23 cellular contexts compared by ENCODE assay signal in the genomic region with DNA sequence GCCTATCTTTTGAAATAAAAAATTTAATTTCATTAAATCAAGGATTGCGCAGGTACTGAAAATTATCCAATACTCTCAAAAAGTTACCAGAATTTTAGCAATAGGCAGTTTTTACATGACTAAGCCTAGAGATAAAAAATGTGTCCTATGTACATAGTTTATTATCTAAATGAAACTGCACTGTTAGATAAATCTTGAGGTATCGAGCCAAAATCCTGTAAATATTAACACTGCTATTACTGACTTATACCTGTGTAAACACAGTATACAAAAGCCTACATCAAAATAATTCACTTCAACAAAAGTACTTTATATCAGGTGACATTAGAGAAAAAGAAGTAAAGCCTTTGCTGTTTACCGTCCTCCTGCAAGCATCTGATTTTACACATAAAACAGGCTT.
A peak's percentile ranks its signal among the peaks of the same experiment; 100 is the strongest.
DNase-seq lines count a peak whose midpoint lies in the region; ATAC-seq, FAIRE-seq and TF ChIP-seq lines count a peak whose summit lies in the region.
"Had no signal": no experiment of that assay in that cellular context is flagged by ENCODE, and none has a peak within 500 bp of the region (broad histone marks: within the 10 kb centered on the region; RNA-seq: fewer than 3 reads in every experiment).

No MANE protein-coding gene starts in this region.

- 36 to 42% methylated on average over 3 of the region's 3 CpGs for WGBS in body of pancreas, 2 donors
- WGBS in smooth muscle cell (ENCODE audit: low lambda C conversion rate): over 99% methylated on average over 3 of the region's 3 CpGs

- H3K9me3 Mint-ChIP-seq in activated T-cell treated with anti-CD3 and anti-CD28 coated beads, Interleukin-2, amount 50 U/mL, for 24 hours: no peaks in the 10 kb centered on the region
- no peaks in the 10 kb centered on the region for H3K9me3 Mint-ChIP-seq in activated T-cell treated with anti-CD3 and anti-CD28 coated beads, Interleukin-2, amount 50 U/mL, for 72 hours
- H3K9me3 Mint-ChIP-seq: CD8-positive, alpha-beta memory T cell had no signal

- H3K9me3 ChIP-seq in body of pancreas (no peaks in the 10 kb centered on the region), smooth muscle cell (replicated peaks; ENCODE audit: low read depth) (no peaks in the 10 kb centered on the region), osteoblast (ENCODE audit: low read depth, low read length) (no peaks in the 10 kb centered on the region), ascending aorta (no peaks in the 10 kb centered on the region)
- H3K9me3 ChIP-seq: BLaER1 treated with 17β-estradiol and CSF1 and Interleukin-3, amounts not matched to agents 10 nM and 100 nM; SJCRH30 had no signal

- ATAC-seq in activated T-cell treated with anti-CD3 and anti-CD28 coated beads, Interleukin-2, amount 50 U/mL, for 72 hours (replicated peaks in 1 of 2): no peak
- peak; percentile 31 for ATAC-seq in body of pancreas

- H3K27ac Mint-ChIP-seq in activated T-cell treated with anti-CD3 and anti-CD28 coated beads, Interleukin-2, amount 50 U/mL, for 24 hours: peak overlapping the region; percentile 29
- H3K27ac Mint-ChIP-seq in activated T-cell treated with anti-CD3 and anti-CD28 coated beads, Interleukin-2, amount 50 U/mL, for 72 hours: no peak overlapping the region

- H3K4me1 Mint-ChIP-seq in activated T-cell treated with anti-CD3 and anti-CD28 coated beads, Interleukin-2, amount 50 U/mL, for 24 hours (ENCODE audit: low read depth): peaks cover 26% of the 10 kb centered on the region
- H3K4me1 Mint-ChIP-seq in activated T-cell treated with anti-CD3 and anti-CD28 coated beads, Interleukin-2, amount 50 U/mL, for 72 hours (ENCODE audit: low read depth): peaks cover 20% of the 10 kb centered on the region

- no peak for TF ChIP-seq POLR2A in body of pancreas (IDR thresholded peaks at IDR 0.05)

- H3K4me3 Mint-ChIP-seq in activated T-cell treated with anti-CD3 and anti-CD28 coated beads, Interleukin-2, amount 50 U/mL, for 24 hours: no peak overlapping the region
- H3K4me3 Mint-ChIP-seq in activated T-cell treated with anti-CD3 and anti-CD28 coated beads, Interleukin-2, amount 50 U/mL, for 72 hours: no peak overlapping the region
- H3K4me3 Mint-ChIP-seq: CD8-positive, alpha-beta memory T cell had no signal

- TF ChIP-seq CTCF in body of pancreas (IDR thresholded peaks at IDR 0.05) (no peak), smooth muscle cell (IDR thresholded peaks at IDR 0.05; ENCODE audit: borderline replicate concordance, insufficient read depth, poor library complexity, severe bottlenecking) (no peak), osteoblast (IDR thresholded peaks at IDR 0.05; ENCODE audit: extremely low read depth, low read depth, low read length) (no peak), ascending aorta (IDR thresholded peaks at IDR 0.05) (no peak)

- H3K4me2 ChIP-seq in smooth muscle cell (no peak overlapping the region), osteoblast (ENCODE audit: insufficient read depth, low read length) (no peak overlapping the region)
- H3K4me2 ChIP-seq: BLaER1 treated with 17β-estradiol and CSF1 and Interleukin-3, amounts not matched to agents 10 nM and 100 nM; KMS-11 had no signal

- H3K4me3 ChIP-seq in body of pancreas (no peak overlapping the region), smooth muscle cell (no peak overlapping the region), osteoblast (ENCODE audit: insufficient read depth, low read length) (no peak overlapping the region), ascending aorta (no peak overlapping the region)
- H3K4me3 ChIP-seq: BLaER1 treated with 17β-estradiol and CSF1 and Interleukin-3, amounts not matched to agents 10 nM and 100 nM; SJCRH30 had no signal

- peaks cover 95% of the 10 kb centered on the region for H3K36me3 Mint-ChIP-seq in activated T-cell treated with anti-CD3 and anti-CD28 coated beads, Interleukin-2, amount 50 U/mL, for 24 hours (ENCODE audit: low read depth)
- peaks cover 11 to 31% of the 10 kb centered on the region in 2 donors for H3K36me3 Mint-ChIP-seq in activated T-cell treated with anti-CD3 and anti-CD28 coated beads, Interleukin-2, amount 50 U/mL, for 72 hours (ENCODE audit: insufficient read depth in 2 of 2)

- H3K9ac ChIP-seq in smooth muscle cell (ENCODE audit: low read depth): no peak overlapping the region
- H3K9ac ChIP-seq: BLaER1 treated with 17β-estradiol and CSF1 and Interleukin-3, amounts not matched to agents 10 nM and 100 nM; KMS-11 had no signal

- H3K79me2 ChIP-seq in smooth muscle cell (ENCODE audit: low read depth) (no peaks in the 10 kb centered on the region), osteoblast (ENCODE audit: insufficient read depth, low read length) (no peaks in the 10 kb centered on the region)

- H3K36me3 ChIP-seq in body of pancreas (replicated peaks in 1 of 2; ENCODE audit: insufficient read depth in 1 of 2, low read depth in 2 of 2) (peaks cover 0 to 13% of the 10 kb centered on the region in 2 donors), smooth muscle cell (ENCODE audit: low read depth) (peaks cover 20% of the 10 kb centered on the region), osteoblast (ENCODE audit: insufficient read depth, low read length) (peaks cover 62% of the 10 kb centered on the region), ascending aorta (peaks cover 38 to 82% of the 10 kb centered on the region in 2 donors)

- H3F3A ChIP-seq in smooth muscle cell (ENCODE audit: low read depth): peaks cover 4% of the 10 kb centered on the region

- no peaks in the 10 kb centered on the region for H4K20me1 ChIP-seq in smooth muscle cell (ENCODE audit: low read depth)
- H4K20me1 ChIP-seq in osteoblast (ENCODE audit: insufficient read depth, low read length): no peaks in the 10 kb centered on the region

- intact Hi-C loops in body of pancreas (cut with DNase I): no loop called here
- intact Hi-C loops in ascending aorta (cut with DNase I): no loop called here

- H3K27me3 Mint-ChIP-seq in activated T-cell treated with anti-CD3 and anti-CD28 coated beads, Interleukin-2, amount 50 U/mL, for 24 hours: no peaks in the 10 kb centered on the region
- H3K27me3 Mint-ChIP-seq in activated T-cell treated with anti-CD3 and anti-CD28 coated beads, Interleukin-2, amount 50 U/mL, for 72 hours (ENCODE audit: low read depth): no peaks in the 10 kb centered on the region
- H3K27me3 Mint-ChIP-seq: CD8-positive, alpha-beta memory T cell had no signal

- H3K27ac ChIP-seq in body of pancreas: peak overlapping the region in 3 of 4 donors; percentile 63 to 71 (median 63)
- peak overlapping the region; percentile 35 for H3K27ac ChIP-seq in smooth muscle cell (ENCODE audit: low read depth)
- H3K27ac ChIP-seq in osteoblast (ENCODE audit: low read depth, low read length): no peak overlapping the region
- H3K27ac ChIP-seq in ascending aorta: no peak overlapping the region
- H3K27ac ChIP-seq: BLaER1 treated with 17β-estradiol and CSF1 and Interleukin-3, amounts not matched to agents 10 nM and 100 nM; KMS-11; SJCRH30 had no signal

- no peaks in the 10 kb centered on the region for H3K27me3 ChIP-seq in body of pancreas
- H3K27me3 ChIP-seq in smooth muscle cell (ENCODE audit: low read depth): no peaks in the 10 kb centered on the region
- no peaks in the 10 kb centered on the region for H3K27me3 ChIP-seq in osteoblast (ENCODE audit: insufficient read depth, low read length)
- H3K27me3 ChIP-seq in ascending aorta: no peaks in the 10 kb centered on the region
- H3K27me3 ChIP-seq: BLaER1 treated with 17β-estradiol and CSF1 and Interleukin-3, amounts not matched to agents 10 nM and 100 nM; SJCRH30 had no signal

- H3K4me1 ChIP-seq in body of pancreas: peaks cover 23% of the 10 kb centered on the region
- peaks cover 5% of the 10 kb centered on the region for H3K4me1 ChIP-seq in smooth muscle cell (ENCODE audit: low read depth)
- peaks cover 7% of the 10 kb centered on the region for H3K4me1 ChIP-seq in osteoblast (ENCODE audit: insufficient read depth, low read length)
- H3K4me1 ChIP-seq in ascending aorta: no peaks in the 10 kb centered on the region
- H3K4me1 ChIP-seq: SJCRH30 had no signal

- no peak for FAIRE-seq in frontal cortex (lab: Jason Lieb, UNC)
- FAIRE-seq: GM19239, RCC 7860 had no signal

- no peak overlapping the region for H2AFZ ChIP-seq in smooth muscle cell (ENCODE audit: low read depth)
- no peak overlapping the region for H2AFZ ChIP-seq in osteoblast (ENCODE audit: low read length)

- no peak for DNase-seq in activated T-cell treated with anti-CD3 and anti-CD28 coated beads, Interleukin-2, amount 50 U/mL, for 24 hours
- no peak for DNase-seq in activated T-cell treated with anti-CD3 and anti-CD28 coated beads, Interleukin-2, amount 50 U/mL, for 72 hours
- no peak for DNase-seq in body of pancreas
- DNase-seq in smooth muscle cell (lab: John Stamatoyannopoulos, UW; ENCODE audit: unreplicated experiment): no peak
- no peak for DNase-seq in kidney glomerular epithelial cell (lab: John Stamatoyannopoulos, UW)
- DNase-seq in osteoblast (ENCODE audit: insufficient read length, low spot score, missing footprints): no peak
- no peak for DNase-seq in ascending aorta (ENCODE audit: low spot score in 2 of 2)
- no peak for DNase-seq in frontal cortex (ENCODE audit: low spot score in 2 of 2)
- DNase-seq: 8988T; Calu3; CD8-positive, alpha-beta memory T cell; EL; GF-D8; IMR-90; NCI-H1105; NCI-H1694 treated with DMSO at 0.1 percent for 48 hours; NCI-H2107; NCI-H510A; SJCRH30 had no signal

Comparison
In these comparisons a context has a peak if more than half of its experiments do, and no peak if none do; other contexts are left out.
1. H3K27ac ChIP-seq: peak in body of pancreas (3 of 4) and smooth muscle cell (single experiment); none in osteoblast (single experiment) and ascending aorta (0 of 2).